1 cellular context compared by ENCODE assay signal in the genomic region with DNA sequence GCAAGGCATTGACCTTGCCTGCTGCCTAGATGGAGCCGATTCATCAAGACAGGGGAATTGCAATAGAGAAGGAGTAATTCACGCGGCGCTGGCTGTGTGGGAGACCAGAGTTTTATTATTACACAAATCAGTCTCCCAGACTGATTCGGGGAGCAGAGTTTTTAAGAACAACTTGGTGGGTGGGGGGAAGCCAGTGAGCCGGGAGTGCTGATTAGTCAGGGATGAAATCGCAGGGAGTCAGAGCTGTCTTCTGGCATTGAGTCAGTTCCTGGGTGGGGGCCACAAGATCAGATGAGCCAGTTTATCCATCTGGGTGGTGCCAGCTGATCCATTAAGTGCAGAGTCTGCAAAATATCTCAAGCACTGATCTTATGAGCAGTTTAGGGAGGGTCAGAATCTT. TPM values are rescaled to one million over a fixed set of nuclear protein-coding genes. Genes with fewer than 3 reads are reported as not detected.
"Had no signal": no experiment of that assay in that cellular context is flagged by ENCODE, and none has a peak within 500 bp of the region (broad histone marks: within the 10 kb centered on the region; RNA-seq: fewer than 3 reads in every experiment).

No MANE protein-coding gene starts in this region.

RNA-seq across cellular contexts. Expression of a gene that starts 49.7 kb away (rescaled TPM):
- total RNA-seq: T-cell had no signal
